In the genomic region with DNA sequence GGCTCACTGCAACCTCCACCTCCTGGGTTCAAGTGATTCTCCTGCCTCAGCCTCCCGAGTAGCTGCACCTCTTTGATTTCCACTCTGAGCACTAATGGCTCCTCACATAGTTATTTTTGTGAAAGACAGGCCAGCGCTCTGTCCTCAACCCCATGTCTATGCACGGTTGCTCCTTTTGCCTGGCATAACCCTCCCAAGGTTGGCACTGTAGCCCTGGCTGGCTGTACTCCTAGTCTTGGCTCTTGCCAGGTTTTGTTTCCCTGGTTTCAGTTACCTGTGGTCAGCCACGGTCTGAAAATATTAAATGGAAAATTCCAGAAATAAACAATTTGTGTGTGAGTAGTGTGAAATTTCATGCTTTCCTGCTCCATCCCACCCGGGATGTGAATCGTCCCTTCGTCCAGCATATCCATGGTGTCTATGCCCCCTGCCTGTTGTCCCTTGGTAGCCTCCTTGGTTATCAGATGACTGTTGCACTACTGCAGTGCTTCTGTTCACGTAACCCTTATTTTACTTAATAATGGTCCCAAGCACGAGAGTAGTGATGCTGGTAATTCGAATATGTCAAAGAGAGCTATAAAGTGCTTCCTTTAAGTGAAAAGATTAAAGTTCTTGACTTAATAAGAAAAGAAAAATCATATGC, we compare ENCODE assay signal across 32 cellular contexts. TPM values are rescaled to one million over a fixed set of nuclear protein-coding genes. Genes with fewer than 3 reads are reported as not detected.
"Had no signal": no experiment of that assay in that cellular context is flagged by ENCODE, and none has a peak within 500 bp of the region (broad histone marks: within the 10 kb centered on the region; RNA-seq: fewer than 3 reads in every experiment).

No MANE protein-coding gene starts in this region.

- DNase-seq: activated CD4-positive, alpha-beta T cell treated with anti-CD3 and anti-CD28 coated beads for 48 hours; activated CD4-positive, alpha-beta T cell treated with anti-CD3 and anti-CD28 coated beads, Interleukin-2, amount 50 U/mL, for 48 hours; activated CD8-positive, alpha-beta memory T cell treated with anti-CD3 and anti-CD28 coated beads for 24 hours; activated effector memory CD4-positive, alpha-beta T cell treated with Interleukin-2 at 50 U/mL for 16 hours; activated naive CD4-positive, alpha-beta T cell treated with anti-CD3 and anti-CD28 coated beads for 36 hours; activated naive CD8-positive, alpha-beta T cell treated with anti-CD3 and anti-CD28 coated beads for 36 hours; adrenal gland; aorta; body of pancreas; effector CD4-positive, alpha-beta T cell; foreskin keratinocyte; mesendoderm; posterior cingulate gyrus; stimulated activated CD4-positive, alpha-beta T cell treated with anti-CD3 and anti-CD28 coated beads, Interleukin-12 subunit alpha, Interleukin-12 subunit beta, amount 100 ng/mL, for 4 hours; stimulated activated CD4-positive, alpha-beta T cell treated with anti-CD3 and anti-CD28 coated beads, Interleukin-4, amount 100 ng/mL, for 24 hours; stimulated activated naive CD8-positive, alpha-beta T cell treated with anti-CD3 and anti-CD28 coated beads, Interleukin-15, amount 100 ng/mL, for 72 hours; T-helper 17 cell; T1000; thyroid gland; upper lobe of left lung; WERI-Rb-1 had no signal

- ATAC-seq: activated CD4-positive, CD25-positive, alpha-beta regulatory T cell treated with anti-CD3 and anti-CD28 coated beads, Interleukin-2, amount 50 U/mL, for 24 hours; body of pancreas; foreskin keratinocyte; natural killer cell treated with Interleukin-12 subunit alpha and Interleukin-12 subunit beta and Interleukin-15 and Interleukin-18, amount 100 ng/mL, for 72 hours; sciatic nerve; stimulated activated memory B cell treated with anti-CD40 and anti-IgM and Interleukin-4, amounts not matched to agents 10 μg/mL and 1 μg/mL and 100 μg/mL, for 72 hours; stimulated activated naive CD8-positive, alpha-beta T cell treated with anti-CD3 and anti-CD28 coated beads, Interleukin-15, amount 100 ng/mL, for 72 hours; T-helper 17 cell had no signal

RNA-seq across cellular contexts. Expression of a gene that starts 12.3 kb away (rescaled TPM):
- total RNA-seq: activated naive CD4-positive, alpha-beta T cell treated with anti-CD3 and anti-CD28 coated beads for 36 hours; activated naive CD8-positive, alpha-beta T cell treated with anti-CD3 and anti-CD28 coated beads for 36 hours; adrenal gland; aorta; body of pancreas; esophagus muscularis mucosa; foreskin keratinocyte; glomerular endothelial cell; heart right ventricle; mononuclear cell; myocyte; natural killer cell treated with Interleukin-12 subunit alpha and Interleukin-12 subunit beta and Interleukin-15 and Interleukin-18, amount 100 ng/mL, for 72 hours; osteoblast; sciatic nerve; T-helper 17 cell; thyroid gland; upper lobe of left lung; vagina had no signal

RNA-seq across cellular contexts. Expression of a gene that starts 25.7 kb away (rescaled TPM):
- total RNA-seq: activated naive CD4-positive, alpha-beta T cell treated with anti-CD3 and anti-CD28 coated beads for 36 hours; activated naive CD8-positive, alpha-beta T cell treated with anti-CD3 and anti-CD28 coated beads for 36 hours; adrenal gland; aorta; body of pancreas; esophagus muscularis mucosa; foreskin keratinocyte; glomerular endothelial cell; heart right ventricle; mononuclear cell; myocyte; natural killer cell treated with Interleukin-12 subunit alpha and Interleukin-12 subunit beta and Interleukin-15 and Interleukin-18, amount 100 ng/mL, for 72 hours; osteoblast; sciatic nerve; T-helper 17 cell; thyroid gland; upper lobe of left lung; vagina had no signal
